In genomic region chr3:72052841-72053409, GRCh38 we compare ENCODE assay signal across 26 cellular contexts.
DNase-seq lines count a peak whose midpoint lies in the region; ATAC-seq, FAIRE-seq and TF ChIP-seq lines count a peak whose summit lies in the region.
"Had no signal": no experiment of that assay in that cellular context is flagged by ENCODE, and none has a peak within 500 bp of the region (broad histone marks: within the 10 kb centered on the region; RNA-seq: fewer than 3 reads in every experiment).

No MANE protein-coding gene starts in this region.

- intact Hi-C loops in mucosa of descending colon (cut with DNase I, micrococcal nuclease) = no loop called here

- H3K36me3 ChIP-seq in bronchial epithelial cell (ENCODE audit: control insufficient read depth, insufficient read depth, low read length) (no peaks in the 10 kb centered on the region), mucosa of descending colon (ENCODE audit: low read depth) (no peaks in the 10 kb centered on the region)
- H3K36me3 ChIP-seq: BLaER1 treated with 17β-estradiol and CSF1 and Interleukin-3, amounts not matched to agents 10 nM and 100 nM had no signal

- H3K4me3 ChIP-seq in bronchial epithelial cell (ENCODE audit: low read depth, low read length) (no peak overlapping the region), fibroblast of the aortic adventitia (ENCODE audit: low read depth, low read length) (no peak overlapping the region), mucosa of descending colon (no peak overlapping the region)
- H3K4me3 ChIP-seq: A549; BLaER1 treated with 17β-estradiol and CSF1 and Interleukin-3, amounts not matched to agents 10 nM and 100 nM; SK-N-MC had no signal

- no peak for FAIRE-seq in bronchial epithelial cell (lab: Jason Lieb, UNC)
- FAIRE-seq: A549, GM12891 had no signal

- no peak for ATAC-seq in mucosa of descending colon
- ATAC-seq: A549; CD8-positive, alpha-beta T cell; HCT116; Panc1 had no signal

- no peak for TF ChIP-seq CTCF in bronchial epithelial cell (IDR thresholded peaks at IDR 0.05; ENCODE audit: insufficient read depth, low read length, severe bottlenecking)
- no peak for TF ChIP-seq CTCF in fibroblast of the aortic adventitia (IDR thresholded peaks at IDR 0.05; ENCODE audit: insufficient read depth, low read length)
- no peak for TF ChIP-seq CTCF in mucosa of descending colon (IDR thresholded peaks at IDR 0.05)

- peak; percentile 15 for DNase-seq in ELR (ENCODE audit: low read depth)
- peak; percentile 16 for DNase-seq in NCI-H226
- DNase-seq in bronchial epithelial cell (ENCODE audit: low read depth) = peak; percentile 4
- peak; percentile 41 for DNase-seq in fibroblast of the aortic adventitia (ENCODE audit: low read depth)
- DNase-seq in EL = no peak
- DNase-seq in activated naive CD4-positive, alpha-beta T cell (lab: John Stamatoyannopoulos, UW) = no peak
- no peak for DNase-seq in mucosa of descending colon
- DNase-seq: AML-193; Caco-2; CD8-positive, alpha-beta T cell; GF-D8; Kasumi-1; MV-4-11; NCI-H1105; NCI-H1436 treated with DMSO at 0.1 percent for 48 hours; NCI-H1930; NCI-H2107; NCI-H446 treated with DMSO at 0.1 percent for 48 hours; NCI-H526; SIG-M5 had no signal

- H3K27me3 ChIP-seq in bronchial epithelial cell (ENCODE audit: control insufficient read depth, insufficient read depth, low read length) = no peaks in the 10 kb centered on the region
- H3K27me3 ChIP-seq: BLaER1 treated with 17β-estradiol and CSF1 and Interleukin-3, amounts not matched to agents 10 nM and 100 nM had no signal

- no peaks in the 10 kb centered on the region for H3K4me1 ChIP-seq in mucosa of descending colon (ENCODE audit: low read depth)
- H3K4me1 ChIP-seq: A549, Caco-2 had no signal

- no peaks in the 10 kb centered on the region for H3K9me3 ChIP-seq in mucosa of descending colon
- H3K9me3 ChIP-seq: A549; BLaER1 treated with 17β-estradiol and CSF1 and Interleukin-3, amounts not matched to agents 10 nM and 100 nM; Caco-2 had no signal

Comparison
In these comparisons a context has a peak if more than half of its experiments do, and no peak if none do; other contexts are left out.
1. DNase-seq: peak in ELR (single experiment), NCI-H226 (single experiment), bronchial epithelial cell (single experiment) and fibroblast of the aortic adventitia (single experiment); none in EL (single experiment), activated naive CD4-positive, alpha-beta T cell (0 of 4) and mucosa of descending colon (0 of 3).